ENCODE assay signal across 32 cellular contexts in the genomic region with DNA sequence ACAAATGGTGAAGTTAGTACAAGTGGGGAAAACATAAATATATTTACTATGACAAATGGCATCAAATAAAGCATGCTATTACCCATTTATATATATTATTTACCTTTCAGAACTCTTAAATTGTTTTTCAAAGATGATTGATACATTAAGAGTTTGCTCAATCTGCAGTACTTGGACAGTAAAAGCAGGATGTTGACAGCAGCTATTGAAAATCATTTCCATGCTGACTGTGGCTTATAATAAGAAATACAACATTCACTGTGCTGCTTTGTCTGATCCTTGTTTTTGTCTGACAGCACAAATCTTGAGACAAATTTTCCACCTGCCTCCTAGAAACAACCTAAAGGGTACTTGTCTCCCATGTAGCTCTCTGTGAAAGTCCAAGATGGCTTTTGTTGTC.
"Had no signal": no experiment of that assay in that cellular context is flagged by ENCODE, and none has a peak within 500 bp of the region (broad histone marks: within the 10 kb centered on the region; RNA-seq: fewer than 3 reads in every experiment).

No MANE protein-coding gene starts in this region.

- H3K4me3 ChIP-seq: adrenal gland, ascending aorta, body of pancreas, breast epithelium, cardiac muscle cell had no signal

- H3K9me3 ChIP-seq: adrenal gland, ascending aorta, body of pancreas, breast epithelium had no signal

- H3K4me1 ChIP-seq: adrenal gland, ascending aorta, body of pancreas, breast epithelium had no signal

- H3K27ac ChIP-seq: adrenal gland, ascending aorta, body of pancreas, brain microvascular endothelial cell, breast epithelium, cardiac muscle cell had no signal

- H3K27me3 ChIP-seq: adrenal gland, ascending aorta, body of pancreas, brain microvascular endothelial cell, breast epithelium, cardiac muscle cell had no signal

- DNase-seq: activated effector memory CD4-positive, alpha-beta T cell treated with anti-CD3 and anti-CD28 coated beads, Interleukin-2, amount 50 U/mL, for 16 hours; activated effector memory CD4-positive, alpha-beta T cell treated with Interleukin-2 at 50 U/mL for 16 hours; activated gamma-delta T cell; activated gamma-delta T cell treated with Interleukin-2 at 50 U/mL for 16 hours; activated naive CD4-positive, alpha-beta T cell; activated naive CD4-positive, alpha-beta T cell treated with anti-CD3 and anti-CD28 coated beads for 36 hours; activated naive CD4-positive, alpha-beta T cell treated with anti-CD3 and anti-CD28 coated beads, Interleukin-2, amount 10 ng/mL, durations not matched to agents 7 days and 5 days; activated naive CD4-positive, alpha-beta T cell treated with anti-CD3 and anti-CD28 coated beads, Interleukin-2, amount 50 U/mL, for 16 hours; activated naive CD4-positive, alpha-beta T cell treated with Interleukin-2 at 50 U/mL for 16 hours; activated naive CD8-positive, alpha-beta T cell treated with anti-CD3 and anti-CD28 coated beads for 36 hours; activated naive CD8-positive, alpha-beta T cell treated with anti-CD3 and anti-CD28 coated beads, Interleukin-2, amount 10 ng/mL, durations not matched to agents 7 days and 5 days; activated naive CD8-positive, alpha-beta T cell treated with anti-CD3 and anti-CD28 coated beads, Interleukin-2, amount 50 U/mL, for 24 hours; activated T-cell treated with anti-CD3 and anti-CD28 coated beads, Interleukin-2, amount 50 U/mL, for 1 hour; activated T-cell treated with anti-CD3 and anti-CD28 coated beads, Interleukin-2, amount 50 U/mL, for 24 hours; activated T-cell treated with anti-CD3 and anti-CD28 coated beads, Interleukin-2, amount 50 U/mL, for 4 hours; activated T-cell treated with anti-CD3 and anti-CD28 coated beads, Interleukin-2, amount 50 U/mL, for 48 hours; activated T-cell treated with anti-CD3 and anti-CD28 coated beads, Interleukin-2, amount 50 U/mL, for 72 hours; adrenal gland; amniotic stem cell; amygdala; anterior cingulate cortex; aorta; body of pancreas; brain microvascular endothelial cell; caudate nucleus; central memory CD4-positive, alpha-beta T cell; cerebellar nuclear complex had no signal

- ATAC-seq: activated naive CD4-positive, alpha-beta T cell treated with anti-CD3 and anti-CD28 coated beads, Interleukin-2, amount 50 U/mL, for 72 hours; activated naive CD8-positive, alpha-beta T cell treated with anti-CD3 and anti-CD28 coated beads, Interleukin-2, amount 50 U/mL, for 24 hours; activated T-cell treated with anti-CD3 and anti-CD28 coated beads, Interleukin-2, amount 50 U/mL, for 4 hours; activated T-cell treated with anti-CD3 and anti-CD28 coated beads, Interleukin-2, amount 50 U/mL, for 72 hours; activated T-helper 17 cell treated with anti-CD3 and anti-CD28 coated beads, Interleukin-2, amount 50 U/mL, for 72 hours; body of pancreas had no signal

- H3K36me3 ChIP-seq: adrenal gland, ascending aorta, brain microvascular endothelial cell, breast epithelium, cardiac muscle cell had no signal
